ENCODE assay signal across 8 cellular contexts in genomic region chr4:99808260-99808857, GRCh38. TPM values are rescaled to one million over a fixed set of nuclear protein-coding genes. Genes with fewer than 3 reads are reported as not detected.
DNase-seq lines count a peak whose midpoint lies in the region; ATAC-seq and TF ChIP-seq lines count a peak whose summit lies in the region.

No MANE protein-coding gene starts in this region.

- H3K27ac ChIP-seq in SJCRH30 (no peak overlapping the region), cardiac muscle cell (no peak overlapping the region)

- H3K4me3 ChIP-seq in SJCRH30: no peak overlapping the region
- no peak overlapping the region for H3K4me3 ChIP-seq in cardiac muscle cell

- H3K9me3 ChIP-seq in SJCRH30 (replicated peaks) (no peaks in the 10 kb centered on the region), cardiac muscle cell (ENCODE audit: low read depth) (no peaks in the 10 kb centered on the region)

- H3K4me1 ChIP-seq in SJCRH30: 0 out of 2 replicates have a peak, but pooled peaks cover 3% of the 10 kb centered on the region
- peaks cover 5% of the 10 kb centered on the region for H3K4me1 ChIP-seq in cardiac muscle cell (ENCODE audit: low read depth)

- H3K36me3 ChIP-seq in SJCRH30 (no peaks in the 10 kb centered on the region), cardiac muscle cell (no peaks in the 10 kb centered on the region)

- ATAC-seq in GM21381 (IDR thresholded peaks at IDR 0.05; ENCODE audit: unreplicated experiment) (peak; percentile 85), HG03575 (IDR thresholded peaks at IDR 0.05; ENCODE audit: extremely low read depth, insufficient number of reproducible peaks, low FRiP score, unreplicated experiment) (peak; percentile 49), HG02840 (IDR thresholded peaks at IDR 0.05; ENCODE audit: low FRiP score, unreplicated experiment) (no peak)

- DNase-seq in DMS53 treated with DMSO at 0.1 percent for 48 hours (lab: John Stamatoyannopoulos, UW; ENCODE audit: unreplicated experiment) (peak; percentile 73), SJCRH30 (peak; percentile 57 to 78), cardiac muscle cell (ENCODE audit: low read depth in 1 of 2, low spot score in 1 of 2) (peak; percentile 52 to 69)
- peak; percentile 88 for DNase-seq in activated effector memory CD4-positive, alpha-beta T cell treated with anti-CD3 and anti-CD28 coated beads, Interleukin-2, amount 50 U/mL, for 16 hours
- peak; percentile 45 to 61 for DNase-seq in stimulated activated CD4-positive, alpha-beta T cell treated with anti-CD3 and anti-CD28 coated beads, Interleukin-12 subunit alpha, Interleukin-12 subunit beta, amount 100 ng/mL, for 24 hours (ENCODE audit: low read depth in 2 of 2)

- peak; percentile 62 for TF ChIP-seq CTCF in cardiac muscle cell (IDR thresholded peaks at IDR 0.05; ENCODE audit: low read depth, low read length)

- H3K27me3 ChIP-seq in SJCRH30 (0 out of 2 replicates have a peak, but pooled peaks cover 3% of the 10 kb centered on the region), cardiac muscle cell (no peaks in the 10 kb centered on the region)

RNA-seq across cellular contexts. Expression of gene DAPP1, which starts 8.3 kb away (rescaled TPM):
- 0.18 and 0.49 TPM in 2 replicates for total RNA-seq in SJCRH30 (2014; rRNA removed; shearing (Covaris generic))
- total RNA-seq in cardiac muscle cell: 0.09 and 0.25 TPM in 2 replicates
- 0.41 TPM in 1 of 2 replicates, not detected in the other for polyA plus RNA-seq in cardiac muscle cell
